10 cellular contexts compared by ENCODE assay signal in genomic region chr1:37038079-37038702, GRCh38.
A peak's percentile ranks its signal among the peaks of the same experiment; 100 is the strongest.
DNase-seq lines count a peak whose midpoint lies in the region; ATAC-seq, FAIRE-seq and TF ChIP-seq lines count a peak whose summit lies in the region.
"Had no signal": no experiment of that assay in that cellular context is flagged by ENCODE, and none has a peak within 500 bp of the region (broad histone marks: within the 10 kb centered on the region; RNA-seq: fewer than 3 reads in every experiment).

No MANE protein-coding gene starts in this region.

- peaks cover 83% of the 10 kb centered on the region for H3K27me3 ChIP-seq in iPS-20b (ENCODE audit: insufficient read depth, low read length)

- DNase-seq in C1 segment of cervical spinal cord (lab: John Stamatoyannopoulos, UW) (peak in 12 of 14 donors; percentile 17 to 87 (median 61)), NAMALWA (ENCODE audit: low spot score) (peak; percentile 14), RWPE1 (ENCODE audit: low spot score) (peak; percentile 27), SKM-1 (lab: John Stamatoyannopoulos, UW; ENCODE audit: unreplicated experiment) (no peak), GM19239 (ENCODE audit: insufficient read length, low spot score) (no peak), foreskin fibroblast (no peak)
- DNase-seq: activated T-cell treated with anti-CD3 and anti-CD28 coated beads, Interleukin-2, amount 50 U/mL, for 72 hours; left cardiac atrium had no signal

- POLR2A ChIA-PET in RWPE1 (lab: Yijun Ruan, JAX; ENCODE audit: low non-redundant PET), result no interaction called here

- FAIRE-seq in GM19239 (lab: Jason Lieb, UNC), result no peak

- no peak overlapping the region; the same call in 1 of the 2 replicates for H3K9ac ChIP-seq in iPS-20b (ENCODE audit: low read depth, low read length)

- no peak for ATAC-seq in GM19463 (IDR thresholded peaks at IDR 0.05; ENCODE audit: unreplicated experiment)
- ATAC-seq: activated T-cell treated with anti-CD3 and anti-CD28 coated beads, Interleukin-2, amount 50 U/mL, for 72 hours had no signal

- H3K27ac ChIP-seq in RWPE1 (no peak overlapping the region), iPS-20b (ENCODE audit: low read length) (no peak overlapping the region)

- no peaks in the 10 kb centered on the region for H3K36me3 ChIP-seq in iPS-20b (ENCODE audit: insufficient read depth, low read depth, low read length)

- H3K4me3 ChIP-seq in iPS-20b (ENCODE audit: low read length) (peak overlapping the region; percentile 52; the same call in 1 of the 2 replicates), foreskin fibroblast (ENCODE audit: low read depth in 1 of 2, low read length in 2 of 2) (no peak overlapping the region)

- CTCF ChIA-PET in RWPE1 (lab: Yijun Ruan, JAX), result interaction anchor here (0.5 to 2.7 kb wide), 4 partner anchors 28 to 462 kb away, joined by 3 to 10 read pairs (median 4); no protein-coding TSS in a partner anchor

- H3K4me1 ChIP-seq in iPS-20b (ENCODE audit: insufficient read depth, low read length), result peaks cover 58% of the 10 kb centered on the region; the same call in 1 of the 2 replicates

- TF ChIP-seq CTCF in RWPE1 (conservative IDR thresholded peaks at IDR 0.05; ENCODE audit: low read depth), result no peak
- no peak for TF ChIP-seq CTCF in foreskin fibroblast (IDR thresholded peaks at IDR 0.05; ENCODE audit: low read depth, low read length)

- no peaks in the 10 kb centered on the region for H3K9me3 ChIP-seq in iPS-20b (ENCODE audit: insufficient read depth, low read depth, low read length)

Comparison
In these comparisons a context has a peak if more than half of its experiments do, and no peak if none do; other contexts are left out.
1. DNase-seq: peak in C1 segment of cervical spinal cord (12 of 14), NAMALWA (single experiment) and RWPE1 (single experiment); none in SKM-1 (single experiment), GM19239 (single experiment) and foreskin fibroblast (0 of 2).